Comparison of ENCODE assay signal across 21 cellular contexts in genomic region chr18:51134721-51135120, GRCh38.
DNase-seq lines count a peak whose midpoint lies in the region; ATAC-seq, FAIRE-seq and TF ChIP-seq lines count a peak whose summit lies in the region.
"Had no signal": no experiment of that assay in that cellular context is flagged by ENCODE, and none has a peak within 500 bp of the region (broad histone marks: within the 10 kb centered on the region; RNA-seq: fewer than 3 reads in every experiment).

No MANE protein-coding gene starts in this region.

- POLR2A ChIA-PET in A549 (lab: Yijun Ruan, JAX) = interaction anchor here (0.6 to 2.0 kb wide), 2 partner anchors 61 to 63 kb away, joined by 4 to 10 read pairs; partner anchors contain the start of gene MEX3C

- dilution Hi-C loops in mammary epithelial cell (cut with HindIII; ENCODE audit: low sequenced_read_pairs) = no loop called here

- H3K79me1 ChIP-seq in mesendoderm (ENCODE audit: low read length) = no peaks in the 10 kb centered on the region

- H2BK5ac ChIP-seq in mesendoderm (ENCODE audit: low read length) = no peak overlapping the region

- intact Hi-C loops in mammary epithelial cell (cut with micrococcal nuclease) = loop anchor here (1.0 to 10.0 kb wide), 3 partner anchors 60 to 480 kb away; no protein-coding TSS in a partner anchor

- in situ Hi-C loops in mammary epithelial cell (cut with MboI; ENCODE audit: low sequenced_read_pairs in 2 of 2) = loop anchor here in 1 of 2 donors (10.0 kb wide), 1 partner anchor 130 kb away; no protein-coding TSS in a partner anchor

- H3K36me3 ChIP-seq in mammary epithelial cell (ENCODE audit: insufficient read depth, low read length) (no peaks in the 10 kb centered on the region), mesendoderm (ENCODE audit: control insufficient read depth, insufficient read depth, low read length) (no peaks in the 10 kb centered on the region)
- H3K36me3 ChIP-seq: BLaER1 treated with 17β-estradiol and CSF1 and Interleukin-3, amounts not matched to agents 10 nM and 100 nM; MG63 had no signal

- peak overlapping the region; percentile 69 to 81; a peak in 5 of 6 replicates for H3K27ac ChIP-seq in A549
- peak overlapping the region; percentile 96 for H3K27ac ChIP-seq in mammary epithelial cell (ENCODE audit: insufficient read depth, low read depth, low read length)
- H3K27ac ChIP-seq in mesendoderm (ENCODE audit: low read depth, low read length) = no peak overlapping the region
- H3K27ac ChIP-seq: BLaER1 treated with 17β-estradiol and CSF1 and Interleukin-3, amounts not matched to agents 10 nM and 100 nM had no signal

- 88% methylated on average over 4 of the region's 4 CpGs for WGBS in A549 (ENCODE audit: missing lambda C conversion rate)
- WGBS in mammary epithelial cell (ENCODE audit: low coverage, missing lambda C conversion rate) = 100% methylated on average over 4 of the region's 4 CpGs
- no CpG with 5 or more reads among the region's 4 CpGs for WGBS in mesendoderm (ENCODE audit: extremely low coverage, insufficient coverage, low lambda C conversion rate)

- H3K9ac ChIP-seq in mammary epithelial cell (ENCODE audit: insufficient read depth, low read length) = peak overlapping the region; percentile 87
- H3K9ac ChIP-seq in mesendoderm (ENCODE audit: low read length) = no peak overlapping the region
- H3K9ac ChIP-seq: BLaER1 treated with 17β-estradiol and CSF1 and Interleukin-3, amounts not matched to agents 10 nM and 100 nM had no signal

- CTCF ChIA-PET in A549 (lab: Yijun Ruan, JAX) (no interaction called here), mammary epithelial cell (lab: Charles Lee; ENCODE audit: low non-redundant PET) (no interaction called here)

- H3K27me3 ChIP-seq in mammary epithelial cell (ENCODE audit: insufficient read depth, low read length) (no peaks in the 10 kb centered on the region), mesendoderm (ENCODE audit: insufficient read depth, low read length, poor library complexity) (no peaks in the 10 kb centered on the region)
- H3K27me3 ChIP-seq: BLaER1 treated with 17β-estradiol and CSF1 and Interleukin-3, amounts not matched to agents 10 nM and 100 nM; MG63 had no signal

- TF ChIP-seq CTCF in A549 (IDR thresholded peaks at IDR 0.05) (no peak), mammary epithelial cell (conservative IDR thresholded peaks at IDR 0.05 in 1 of 2, IDR thresholded peaks at IDR 0.05 in 1 of 2; ENCODE audit: extremely low read depth in 1 of 2, insufficient read depth in 1 of 2, low read depth in 1 of 2, low read length in 2 of 2) (no peak)

- H3K4me1 ChIP-seq in A549 (peaks cover 45% of the 10 kb centered on the region; the same call in 2 of the 3 replicates), mammary epithelial cell (ENCODE audit: insufficient read depth, low read length) (peaks cover 47% of the 10 kb centered on the region), mesendoderm (ENCODE audit: control insufficient read depth, low read depth, low read length) (no peaks in the 10 kb centered on the region)
- H3K4me1 ChIP-seq: BLaER1 treated with 17β-estradiol and CSF1 and Interleukin-3, amounts not matched to agents 10 nM and 100 nM had no signal

- H3K4ac ChIP-seq in mesendoderm (ENCODE audit: low read depth, low read length) = no peak overlapping the region

- peak overlapping the region; percentile 75 for H3K4me2 ChIP-seq in A549
- H3K4me2 ChIP-seq in mammary epithelial cell (ENCODE audit: insufficient read depth, low read depth, low read length) = peak overlapping the region; percentile 78
- H3K4me2 ChIP-seq in mesendoderm (ENCODE audit: low read length) = no peak overlapping the region
- H3K4me2 ChIP-seq: BLaER1 treated with 17β-estradiol and CSF1 and Interleukin-3, amounts not matched to agents 10 nM and 100 nM had no signal

- H2AK5ac ChIP-seq in mesendoderm (ENCODE audit: low read length) = no peak overlapping the region

- no peak overlapping the region for H2BK15ac ChIP-seq in mesendoderm (replicated peaks; ENCODE audit: low read depth)

- TF ChIP-seq EP300 in A549 (IDR thresholded peaks at IDR 0.05) = no peak

- H3K79me2 ChIP-seq in mammary epithelial cell (ENCODE audit: insufficient read depth, low read length) (peaks cover 8% of the 10 kb centered on the region), mesendoderm (ENCODE audit: control insufficient read depth, insufficient read depth, low read length) (no peaks in the 10 kb centered on the region)

- no peaks in the 10 kb centered on the region for H4K20me1 ChIP-seq in mammary epithelial cell (ENCODE audit: insufficient read depth, low read length)
- H4K20me1 ChIP-seq: BLaER1 treated with 17β-estradiol and CSF1 and Interleukin-3, amounts not matched to agents 10 nM and 100 nM had no signal

- no peak overlapping the region for H3K56ac ChIP-seq in mesendoderm (ENCODE audit: low read length)

- no peak for TF ChIP-seq POLR2A in A549 (IDR thresholded peaks at IDR 0.05; ENCODE audit: low read length)

- no peak overlapping the region for H4K5ac ChIP-seq in mesendoderm (ENCODE audit: low read length)

- H3K4me3 ChIP-seq in A549 (0 out of 3 replicates have a peak overlapping the region, but pooled peaks have one; percentile 23), mammary epithelial cell (replicated peaks in 1 of 3; ENCODE audit: insufficient read depth in 1 of 3, low read depth in 2 of 3, low read length in 3 of 3) (peak overlapping the region; percentile 31 to 56 (median 43)), mesendoderm (ENCODE audit: low read length) (no peak overlapping the region)
- H3K4me3 ChIP-seq: BLaER1 treated with 17β-estradiol and CSF1 and Interleukin-3, amounts not matched to agents 10 nM and 100 nM; MG63 had no signal

- no peak for DNase-seq in A549 (ENCODE audit: low read depth in 1 of 2, low spot score in 1 of 2)
- DNase-seq in LHCN-M2 (ENCODE audit: low read depth) = peak; percentile 2
- no peak for DNase-seq in mammary epithelial cell
- DNase-seq in mesendoderm = peak; percentile 42
- no peak for DNase-seq in NCI-H146 treated with DMSO at 0.1 percent for 48 hours (lab: John Stamatoyannopoulos, UW; ENCODE audit: unreplicated experiment)
- DNase-seq: DMS53, H9, NCI-H1048, NCI-H1436, NCI-H2029, NCI-H774, SIG-M5 had no signal

- no peak for FAIRE-seq in A549 (lab: Jason Lieb, UNC)
- FAIRE-seq: GM12892, GM18507, HTR-8/SVneo had no signal

- H3K9me3 ChIP-seq in A549 (no peaks in the 10 kb centered on the region), mammary epithelial cell (replicated peaks; ENCODE audit: insufficient read depth, low read length) (no peaks in the 10 kb centered on the region)
- H3K9me3 ChIP-seq: MG63 had no signal

- peak overlapping the region; percentile 29 for H2AFZ ChIP-seq in mammary epithelial cell (ENCODE audit: low read depth, low read length)

- BruUV-seq in mammary epithelial cell (replicated peaks; lab: Mats Ljungman, UMichigan) = no TSS peak

- no peak overlapping the region for H4K8ac ChIP-seq in mesendoderm (ENCODE audit: low read depth, low read length)

- H3K18ac ChIP-seq in mesendoderm (ENCODE audit: low read length) = no peak overlapping the region

- no peak overlapping the region for H3K23ac ChIP-seq in mesendoderm (ENCODE audit: low read length)

- ATAC-seq in A549 (no peak), GM18511 (IDR thresholded peaks at IDR 0.05; ENCODE audit: unreplicated experiment) (no peak), GM21825 (IDR thresholded peaks at IDR 0.05; ENCODE audit: unreplicated experiment) (no peak), HG03342 (IDR thresholded peaks at IDR 0.05; ENCODE audit: unreplicated experiment) (no peak)
- ATAC-seq: CD8-positive, alpha-beta T cell had no signal

- no peak overlapping the region for H2BK120ac ChIP-seq in mesendoderm (ENCODE audit: low read depth, low read length)

- TF ChIP-seq RAD21 in A549 (conservative IDR thresholded peaks at IDR 0.05 in 1 of 2, IDR thresholded peaks at IDR 0.05 in 1 of 2) = no peak

TF ChIP-seq in A549, 52 proteins besides CTCF, POLR2A, EP300 and RAD21:
- TF ChIP-seq HOXA7 (CRISPR knock-in tag; IDR thresholded peaks at IDR 0.05) = no peak
- TF ChIP-seq POLR2AphosphoS2 (conservative IDR thresholded peaks at IDR 0.05; ENCODE audit: low read length) = no peak
- no peak for TF ChIP-seq EHF (CRISPR knock-in tag; IDR thresholded peaks at IDR 0.05)
- TF ChIP-seq USF2 (IDR thresholded peaks at IDR 0.05) = no peak
- TF ChIP-seq MAX (IDR thresholded peaks at IDR 0.05) = no peak
- no peak for TF ChIP-seq RFX5 (IDR thresholded peaks at IDR 0.05)
- no peak for TF ChIP-seq HOXB5 (CRISPR knock-in tag; IDR thresholded peaks at IDR 0.05)
TF ChIP-seq in A549: peak in this region for 0.

Comparison
In these comparisons a context has a peak if more than half of its experiments do, and no peak if none do; other contexts are left out.
1. DNase-seq: peak in LHCN-M2 (single experiment) and mesendoderm (single experiment); none in A549 (0 of 2), mammary epithelial cell (single experiment) and NCI-H146 treated with DMSO at 0.1 percent for 48 hours (single experiment).